ENCODE assay signal across 8 cellular contexts in the genomic region with DNA sequence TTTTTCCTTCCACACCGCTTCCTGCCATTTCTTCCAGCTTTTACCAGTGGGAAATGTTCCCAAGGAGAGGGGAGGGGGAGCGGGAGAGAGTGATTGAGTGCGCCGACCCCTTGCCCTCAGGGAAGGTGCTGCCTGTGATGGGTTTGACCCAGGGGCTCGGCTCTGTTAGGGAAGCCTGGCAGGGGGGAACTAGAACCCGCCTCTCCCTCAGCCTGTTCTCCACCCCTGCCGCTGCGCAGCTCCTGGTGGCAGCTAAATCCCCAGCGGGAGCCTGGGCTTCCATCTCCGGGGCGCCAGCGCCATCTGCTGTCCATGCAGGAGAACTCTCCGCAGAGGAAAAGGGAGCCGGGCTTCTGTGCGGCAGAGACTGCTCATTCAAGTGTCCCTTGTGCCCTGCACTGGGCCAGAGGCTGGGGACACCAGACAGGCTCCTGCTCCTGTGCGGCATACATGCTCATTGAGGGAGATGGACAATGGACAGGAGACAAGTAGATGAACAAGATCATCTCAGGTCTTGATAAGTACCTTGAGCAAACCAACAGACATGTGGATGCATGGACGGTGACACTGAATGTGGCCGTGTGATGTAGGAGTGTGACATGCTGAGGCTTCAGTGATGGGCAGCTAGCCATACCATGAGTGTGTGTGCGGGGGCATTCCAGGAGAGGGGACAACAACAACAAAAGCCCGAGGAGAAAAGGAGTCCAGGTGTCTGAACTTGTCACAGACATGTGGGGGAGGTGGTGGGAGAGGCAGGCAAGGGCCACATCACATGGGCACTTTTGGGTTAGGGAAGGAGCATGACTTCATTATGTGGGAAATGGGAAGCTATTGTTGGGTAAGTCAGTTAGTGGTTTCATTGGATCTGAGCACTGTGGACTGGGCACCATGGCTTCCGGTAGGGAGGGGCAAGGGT. TPM values are rescaled to one million over a fixed set of nuclear protein-coding genes. Genes with fewer than 3 reads are reported as not detected.
A peak's percentile ranks its signal among the peaks of the same experiment; 100 is the strongest.
DNase-seq lines count a peak whose midpoint lies in the region; ATAC-seq and TF ChIP-seq lines count a peak whose summit lies in the region.

No MANE protein-coding gene starts in this region.

- no peaks in the 10 kb centered on the region for H3K36me3 Mint-ChIP-seq in natural killer cell
- no peaks in the 10 kb centered on the region for H3K36me3 Mint-ChIP-seq in stimulated activated memory B cell treated with anti-CD40 and anti-IgM and Interleukin-4, amounts not matched to agents 10 μg/mL and 1 μg/mL and 100 μg/mL, for 72 hours

- no peaks in the 10 kb centered on the region for H3K9me2 ChIP-seq in PC-9 (ENCODE audit: insufficient read depth)

- H3K4me2 ChIP-seq in PC-9: peak overlapping the region; percentile 52

- no peaks in the 10 kb centered on the region for H3K36me3 ChIP-seq in PC-9 (ENCODE audit: low read depth)
- H3K36me3 ChIP-seq in esophagus muscularis mucosa: no peaks in the 10 kb centered on the region

- peaks cover 0 to 12% of the 10 kb centered on the region in 2 donors for H3K4me1 Mint-ChIP-seq in natural killer cell
- peaks cover 8% of the 10 kb centered on the region for H3K4me1 Mint-ChIP-seq in stimulated activated memory B cell treated with anti-CD40 and anti-IgM and Interleukin-4, amounts not matched to agents 10 μg/mL and 1 μg/mL and 100 μg/mL, for 72 hours

- BruUV-seq in PC-9 (replicated peaks; lab: Mats Ljungman, UMichigan): no TSS peak

- no peaks in the 10 kb centered on the region for H3K9me3 Mint-ChIP-seq in natural killer cell
- H3K9me3 Mint-ChIP-seq in stimulated activated memory B cell treated with anti-CD40 and anti-IgM and Interleukin-4, amounts not matched to agents 10 μg/mL and 1 μg/mL and 100 μg/mL, for 72 hours: no peaks in the 10 kb centered on the region

- no peak overlapping the region for H3K4me3 Mint-ChIP-seq in natural killer cell
- H3K4me3 Mint-ChIP-seq in stimulated activated memory B cell treated with anti-CD40 and anti-IgM and Interleukin-4, amounts not matched to agents 10 μg/mL and 1 μg/mL and 100 μg/mL, for 72 hours: no peak overlapping the region

- no peaks in the 10 kb centered on the region for H3K4me1 ChIP-seq in PC-9 (replicated peaks; ENCODE audit: insufficient read depth)
- peaks cover 9 to 19% (median 15%) of the 10 kb centered on the region in 4 donors for H3K4me1 ChIP-seq in esophagus muscularis mucosa

- TF ChIP-seq EP300 in esophagus muscularis mucosa (IDR thresholded peaks at IDR 0.05): no peak

- H3K4me3 ChIP-seq in PC-9: no peak overlapping the region
- H3K4me3 ChIP-seq in esophagus muscularis mucosa: peak overlapping the region; percentile 11 to 32 (median 29)

- H3K27me3 ChIP-seq in PC-9 (ENCODE audit: insufficient read depth, low read depth) (peaks cover 33% of the 10 kb centered on the region), esophagus muscularis mucosa (peaks cover 0 to 37% (median 0%) of the 10 kb centered on the region in 4 donors)

- WGBS in esophagus muscularis mucosa: 16% methylated on average over 19 of the region's 21 CpGs

- no peaks in the 10 kb centered on the region for H3K9me3 ChIP-seq in PC-9 (ENCODE audit: insufficient read depth, low read depth)
- H3K9me3 ChIP-seq in esophagus muscularis mucosa: no peaks in the 10 kb centered on the region

- DNase-seq in DMS53 treated with DMSO at 0.1 percent for 48 hours (lab: John Stamatoyannopoulos, UW; ENCODE audit: unreplicated experiment): peak; percentile 70
- peak; percentile 98 for DNase-seq in HuH-7 (ENCODE audit: low spot score)
- peak; percentile 54 to 84 for DNase-seq in PC-9
- DNase-seq in activated T-cell treated with anti-CD3 and anti-CD28 coated beads, Interleukin-2, amount 50 U/mL, for 1 hour: peak; percentile 89
- DNase-seq in esophagus muscularis mucosa (ENCODE audit: extremely low spot score): no peak
- DNase-seq in natural killer cell: peak; percentile 77

- H3K27ac ChIP-seq in PC-9 (no peak overlapping the region), esophagus muscularis mucosa (replicated peaks in 1 of 4) (peak overlapping the region in 1 of 4 donors; percentile 45)

- no peak overlapping the region for H3K27ac Mint-ChIP-seq in natural killer cell
- no peak overlapping the region for H3K27ac Mint-ChIP-seq in stimulated activated memory B cell treated with anti-CD40 and anti-IgM and Interleukin-4, amounts not matched to agents 10 μg/mL and 1 μg/mL and 100 μg/mL, for 72 hours

- TF ChIP-seq POLR2A in esophagus muscularis mucosa (IDR thresholded peaks at IDR 0.05; ENCODE audit: low read depth): no peak

- H3F3A ChIP-seq in PC-9 (ENCODE audit: insufficient read depth, low read depth): no peaks in the 10 kb centered on the region; the same call in 1 of the 2 replicates

- H4K20me1 ChIP-seq in PC-9 (ENCODE audit: insufficient read depth): no peaks in the 10 kb centered on the region

- intact Hi-C loops in PC-9 (cut with micrococcal nuclease; ENCODE audit: unreplicated experiment) (loop anchor here (1.0 to 5.0 kb wide), 7 partner anchors 54 to 518 kb away; a partner anchor contains a TSS), esophagus muscularis mucosa (cut with DNase I) (loop anchor here (2.0 to 5.0 kb wide), 3 partner anchors 33 to 130 kb away; a partner anchor contains a TSS), natural killer cell (cut with micrococcal nuclease) (loop anchor here (1.0 to 5.0 kb wide), 4 partner anchors 33 to 127 kb away; a partner anchor contains a TSS)

- H3K79me2 ChIP-seq in PC-9 (ENCODE audit: low read depth): no peaks in the 10 kb centered on the region

- H3K27me3 Mint-ChIP-seq in natural killer cell (ENCODE audit: low read depth in 2 of 2): peaks cover 45 to 50% of the 10 kb centered on the region in 2 donors
- peaks cover 84% of the 10 kb centered on the region for H3K27me3 Mint-ChIP-seq in stimulated activated memory B cell treated with anti-CD40 and anti-IgM and Interleukin-4, amounts not matched to agents 10 μg/mL and 1 μg/mL and 100 μg/mL, for 72 hours

- TF ChIP-seq CTCF in PC-9 (conservative IDR thresholded peaks at IDR 0.05) (peak; percentile 95), esophagus muscularis mucosa (IDR thresholded peaks at IDR 0.05) (peak; percentile 96 to 99 (median 97)), natural killer cell (IDR thresholded peaks at IDR 0.05) (peak; percentile 91)

- POLR2A ChIA-PET in PC-9 (lab: Charles Lee; ENCODE audit: unreplicated experiment): interaction anchor here (0.7 to 1.0 kb wide), 2 partner anchors 127 to 142 kb away, joined by 3 to 10 read pairs; no protein-coding TSS in a partner anchor

- CTCF ChIA-PET in PC-9 (lab: Charles Lee): interaction anchor here (0.6 to 3.2 kb wide), 16 partner anchors 31 to 411 kb away, joined by 3 to 19 read pairs (median 6); a partner anchor contains a TSS

- peak; percentile 75 for ATAC-seq in GM21576 (IDR thresholded peaks at IDR 0.05; ENCODE audit: unreplicated experiment)
- peak; percentile 81 to 98 (median 96) for ATAC-seq in natural killer cell
- ATAC-seq in stimulated activated memory B cell treated with anti-CD40 and anti-IgM and Interleukin-4, amounts not matched to agents 10 μg/mL and 1 μg/mL and 100 μg/mL, for 72 hours: peak; percentile 76

- no peak overlapping the region for H2AFZ ChIP-seq in PC-9

RNA-seq across cellular contexts. Expression of a gene that starts 13.3 kb away (rescaled TPM):
- 78.2 and 89.7 TPM in 2 replicates for total RNA-seq in PC-9 (2021)
- 10 to 100 TPM; 44.4 to 67.8 (median 58.4) TPM for total RNA-seq in esophagus muscularis mucosa
- 10 to 100 TPM in 2 of 3 donors, 1 to 10 TPM in 1; 9.6 to 19.2 (median 12.7) TPM for total RNA-seq in natural killer cell

RNA-seq across cellular contexts. Expression of a gene that starts 13.5 kb away (rescaled TPM):
- 3.6 and 5.8 TPM in 2 replicates for total RNA-seq in PC-9 (2021)
- 1 to 10 TPM; 3.7 to 4.7 (median 4.2) TPM for total RNA-seq in esophagus muscularis mucosa
- 1 to 10 TPM; 1.7 to 2.3 (median 1.8) TPM for total RNA-seq in natural killer cell

RNA-seq across cellular contexts. Expression of a gene that starts 16.0 kb away (rescaled TPM):
- 0.22 and 0.30 TPM in 2 replicates for total RNA-seq in PC-9 (2021)
- total RNA-seq in esophagus muscularis mucosa: not detected
- total RNA-seq in natural killer cell: under 1 TPM in 2 of 3 donors, not detected in 1; 0.12 to 0.20 TPM

RNA-seq across cellular contexts. Expression of a gene that starts 31.6 kb away (rescaled TPM):
- total RNA-seq in PC-9 (2021) (44.7 and 57.2 TPM in 2 replicates), esophagus muscularis mucosa (10 to 100 TPM; 16.2 to 32.6 (median 19.9) TPM), natural killer cell (10 to 100 TPM; 27.6 to 36.3 (median 33.8) TPM)

RNA-seq across cellular contexts. Expression of a gene that starts 41.0 kb away (rescaled TPM):
- total RNA-seq in PC-9 (2021) (110 and 161 TPM in 2 replicates), esophagus muscularis mucosa (100 to 1,000 TPM in 2 of 4 donors, 10 to 100 TPM in 2; 51.9 to 123 (median 99.2) TPM), natural killer cell (1 to 10 TPM in 1 of 3 donors, under 1 TPM in 2; 0.07 to 8.8 (median 0.32) TPM)
